In the genomic region with DNA sequence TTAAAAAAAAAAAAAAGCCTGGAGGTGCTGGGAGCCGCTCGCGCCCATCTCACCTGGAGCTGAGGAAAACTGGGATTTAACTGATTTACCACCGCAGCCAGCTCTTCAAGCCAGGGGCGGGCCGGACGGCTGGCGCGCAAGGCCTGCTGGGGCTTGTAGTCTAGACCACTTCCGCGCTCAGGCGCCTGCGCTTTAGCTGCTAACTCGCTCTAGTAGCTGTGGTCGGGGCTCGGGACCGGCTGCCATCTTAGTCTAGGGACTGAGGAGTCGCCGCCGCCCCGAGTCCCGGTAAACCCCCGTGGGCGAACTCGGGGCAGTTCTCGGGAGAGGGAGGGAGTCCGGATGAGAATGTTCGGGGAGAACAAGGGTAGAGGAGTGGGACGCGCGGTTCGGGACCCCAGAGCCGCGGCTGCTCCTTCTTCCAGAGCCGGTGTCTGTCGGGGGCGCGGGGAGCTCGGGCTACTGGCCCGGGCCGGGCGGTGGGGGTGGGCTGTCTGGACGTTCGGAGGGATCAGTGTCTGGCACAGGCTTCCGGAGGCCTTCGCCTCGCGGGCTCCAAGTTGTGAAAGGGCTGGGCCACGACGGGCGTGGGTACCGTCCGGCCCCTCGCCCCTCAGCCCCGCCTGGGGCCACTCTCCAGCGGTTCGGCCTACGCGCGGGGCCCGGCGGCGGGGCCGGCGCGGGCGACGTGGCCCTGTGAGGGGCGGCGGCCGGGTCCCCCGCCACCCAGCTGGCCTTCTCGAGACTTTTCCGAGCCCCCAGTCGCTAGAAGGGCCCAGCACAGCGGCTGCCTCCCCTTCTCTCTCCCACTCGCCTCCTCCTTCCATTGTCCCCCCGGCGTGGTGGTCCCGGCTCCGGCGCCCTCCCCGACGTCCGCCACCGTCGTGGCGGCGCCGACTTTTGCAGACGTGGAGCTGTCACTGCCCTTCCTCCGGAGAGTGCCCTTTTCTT, we compare ENCODE assay signal across 8 cellular contexts. TPM values are rescaled to one million over a fixed set of nuclear protein-coding genes. Genes with fewer than 3 reads are reported as not detected.
DNase-seq lines count a peak whose midpoint lies in the region; ATAC-seq and TF ChIP-seq lines count a peak whose summit lies in the region.

ITCH (plus strand) TSS at position 212 of the 951 bp plus-strand sequence. CDS start 30,539 bp downstream, outside the sequence.

- no peaks in the 10 kb centered on the region for H3K27me3 ChIP-seq in Panc1 (ENCODE audit: control insufficient read depth, insufficient read depth, low read length)
- no peaks in the 10 kb centered on the region for H3K27me3 ChIP-seq in esophagus muscularis mucosa

- TF ChIP-seq EP300 in esophagus muscularis mucosa (IDR thresholded peaks at IDR 0.05) = no peak

- TF ChIP-seq CTCF in Panc1 (IDR thresholded peaks at IDR 0.05) = no peak
- peak in 1 of 3 experiments; percentile 15 for TF ChIP-seq CTCF in esophagus muscularis mucosa (IDR thresholded peaks at IDR 0.05)

- CTCF ChIA-PET in Panc1 (lab: Charles Lee) = interaction anchor here (0.6 to 2.2 kb wide), 2 partner anchors 27 to 51 kb away, joined by 3 to 13 read pairs; no protein-coding TSS in a partner anchor

- H3K9me3 ChIP-seq in Panc1 (ENCODE audit: control insufficient read depth, insufficient read depth, low read depth, low read length) (no peaks in the 10 kb centered on the region), esophagus muscularis mucosa (no peaks in the 10 kb centered on the region)

- H3K4me3 ChIP-seq in Panc1 (ENCODE audit: low read depth in 2 of 2, low read length in 2 of 2) (peak within 1 kb of the TSS; percentile 86 to 89), esophagus muscularis mucosa (peak within 1 kb of the TSS; percentile 69 to 96 (median 92))

- TF ChIP-seq POLR2A in esophagus muscularis mucosa (IDR thresholded peaks at IDR 0.05; ENCODE audit: low read depth) = peak; percentile 84

- H3K4me1 ChIP-seq in Panc1 (ENCODE audit: control insufficient read depth, insufficient read depth, low read length) (peaks cover 23% of the 10 kb centered on the region), esophagus muscularis mucosa (peaks cover 44 to 49% (median 49%) of the 10 kb centered on the region in 4 donors)

- under 1% methylated on average over 67 of the region's 92 CpGs for WGBS in esophagus muscularis mucosa

- H3K27ac ChIP-seq in Panc1 (ENCODE audit: low read length) (peak within 1 kb of the TSS; percentile 87), esophagus muscularis mucosa (replicated peaks in 1 of 4) (peak within 1 kb of the TSS; percentile 90 to 97 (median 93))

- POLR2A ChIA-PET in Panc1 (lab: Charles Lee) = interaction anchor here (0.6 to 0.7 kb wide), 6 partner anchors 9 to 1085 kb away, joined by 3 to 10 read pairs (median 4); no protein-coding TSS in a partner anchor

- intact Hi-C loops in Panc1 (cut with micrococcal nuclease; ENCODE audit: unreplicated experiment) (no loop called here), esophagus muscularis mucosa (cut with DNase I) (loop anchor here (5.0 kb wide), 1 partner anchor 61 kb away; the partner anchor contains the start of gene AHCY)

- ATAC-seq in GM21723 (IDR thresholded peaks at IDR 0.05; ENCODE audit: unreplicated experiment) (peak; percentile 93), Panc1 (peak; percentile 100)

- H3K36me3 ChIP-seq in Panc1 (ENCODE audit: control insufficient read depth, insufficient read depth, low read length) = peaks cover 4% of the 10 kb centered on the region; the same call in 1 of the 2 replicates
- peaks cover 0 to 4% (median 0%) of the 10 kb centered on the region in 4 donors for H3K36me3 ChIP-seq in esophagus muscularis mucosa

- DNase-seq in DMS53 (lab: John Stamatoyannopoulos, UW) = peak; percentile 98
- DNase-seq in KG1 (lab: John Stamatoyannopoulos, UW) = peak; percentile 83
- peak; percentile 75 for DNase-seq in Panc1 (ENCODE audit: low read depth, low spot score)
- peak; percentile 92 to 94 for DNase-seq in activated T-cell treated with anti-CD3 and anti-CD28 coated beads, Interleukin-2, amount 50 U/mL, for 48 hours
- DNase-seq in esophagus muscularis mucosa (ENCODE audit: extremely low spot score) = peak; percentile 99
- peak; percentile 96 for DNase-seq in myocyte (ENCODE audit: low read depth)
- DNase-seq in stimulated activated CD8-positive, alpha-beta memory T cell treated with anti-CD3 and anti-CD28 coated beads, Interleukin-7, amount 100 ng/mL, for 48 hours (ENCODE audit: extremely low read depth in 1 of 2, low read depth in 1 of 2) = peak; percentile 87 to 92

- in situ Hi-C loops in Panc1 (cut with HindIII; ENCODE audit: low pct_unique_long_range_greater_than_20kb, low sequenced_read_pairs) = no loop called here

- BruUV-seq in Panc1 (replicated peaks; lab: Mats Ljungman, UMichigan) = no TSS peak

RNA-seq across cellular contexts. Expression of gene ITCH, which starts in this region (rescaled TPM):
- 63.9 TPM for total RNA-seq in Panc1 (2021; ENCODE audit: unreplicated experiment)
- 32.5 TPM for polyA plus RNA-seq in Panc1 (2012; ENCODE audit: insufficient read length)
- 10 to 100 TPM; 50.3 to 64.3 (median 52.8) TPM for total RNA-seq in esophagus muscularis mucosa
- 51.5 and 63.7 TPM in 2 replicates for total RNA-seq in myocyte
- polyA plus RNA-seq in myocyte (2012) = 22.3 TPM

Comparison
In these comparisons a context has a peak if more than half of its experiments do, and no peak if none do; other contexts are left out.
1. Peak in every context shown above with its lines: DNase-seq, ATAC-seq, H3K4me3 ChIP-seq and H3K27ac ChIP-seq.